Comparison of ENCODE assay signal across 17 cellular contexts in genomic region chr13:75452564-75452963, GRCh38. TPM values are rescaled to one million over a fixed set of nuclear protein-coding genes. Genes with fewer than 3 reads are reported as not detected.
DNase-seq lines count a peak whose midpoint lies in the region; ATAC-seq and TF ChIP-seq lines count a peak whose summit lies in the region.
"Had no signal": no experiment of that assay in that cellular context is flagged by ENCODE, and none has a peak within 500 bp of the region (broad histone marks: within the 10 kb centered on the region; RNA-seq: fewer than 3 reads in every experiment).

No MANE protein-coding gene starts in this region.

- H3K36me3 ChIP-seq in ACC112 (ENCODE audit: insufficient read depth, low read length): no peaks in the 10 kb centered on the region
- no peaks in the 10 kb centered on the region for H3K36me3 ChIP-seq in lower lobe of right lung

- ATAC-seq in lower lobe of right lung (peak in 1 of 2 donors; percentile 59), GM21576 (IDR thresholded peaks at IDR 0.05; ENCODE audit: unreplicated experiment) (no peak), GM19397 (IDR thresholded peaks at IDR 0.05; ENCODE audit: unreplicated experiment) (no peak)
- ATAC-seq: activated T-cell treated with anti-CD3 and anti-CD28 coated beads, Interleukin-2, amount 50 U/mL, for 72 hours; Panc1; T-helper 17 cell had no signal

- no peak overlapping the region for H3K27ac ChIP-seq in ACC112 (ENCODE audit: low read depth, low read length)
- no peak overlapping the region for H3K27ac ChIP-seq in RWPE1
- peak overlapping the region; percentile 4 for H3K27ac ChIP-seq in lower lobe of right lung
- H3K27ac ChIP-seq: testis had no signal

- no peaks in the 10 kb centered on the region for H3K79me2 ChIP-seq in ACC112 (ENCODE audit: control insufficient read depth, insufficient read depth, low read length, unreplicated experiment)

- no peaks in the 10 kb centered on the region for H3K9me3 ChIP-seq in lower lobe of right lung
- H3K9me3 ChIP-seq: testis had no signal

- H3K4me1 ChIP-seq in ACC112 (ENCODE audit: control insufficient read depth, insufficient read depth, low read length, unreplicated experiment): peaks cover 3% of the 10 kb centered on the region
- no peaks in the 10 kb centered on the region for H3K4me1 ChIP-seq in lower lobe of right lung
- H3K4me1 ChIP-seq: testis had no signal

- H2AFZ ChIP-seq in ACC112 (ENCODE audit: low read length, unreplicated experiment): peak overlapping the region; percentile 15

- POLR2A ChIA-PET in RWPE1 (lab: Yijun Ruan, JAX; ENCODE audit: low non-redundant PET): no interaction called here

- intact Hi-C loops in lower lobe of right lung (cut with DNase I): no loop called here

- TF ChIP-seq CTCF in RWPE1 (conservative IDR thresholded peaks at IDR 0.05; ENCODE audit: low read depth): no peak
- TF ChIP-seq CTCF in lower lobe of right lung (IDR thresholded peaks at IDR 0.05): no peak

- H3K4me3 ChIP-seq in ACC112 (ENCODE audit: low read depth, low read length) (peak overlapping the region; percentile 56), lower lobe of right lung (no peak overlapping the region)
- H3K4me3 ChIP-seq: testis had no signal

- CTCF ChIA-PET in RWPE1 (lab: Yijun Ruan, JAX): interaction anchor here (0.6 kb wide), 1 partner anchor 81 kb away, joined by 3 read pairs; no protein-coding TSS in a partner anchor

- peak; percentile 39 for DNase-seq in RWPE1 (ENCODE audit: low spot score)
- DNase-seq in fibroblast of peridontal ligament (ENCODE audit: extremely low read depth): peak; percentile 18
- no peak for DNase-seq in lower lobe of right lung
- no peak for DNase-seq in NCI-H1930 (lab: John Stamatoyannopoulos, UW)
- DNase-seq in NCI-H446 (lab: John Stamatoyannopoulos, UW): no peak
- DNase-seq: activated CD4-positive, alpha-beta T cell treated with anti-CD3 and anti-CD28 coated beads, Interleukin-2, amount 50 U/mL, for 1 hour; activated T-cell treated with anti-CD3 and anti-CD28 coated beads, Interleukin-2, amount 50 U/mL, for 72 hours; anterior cingulate cortex; NCI-H1105; NCI-H524; stimulated activated CD4-positive, alpha-beta T cell treated with anti-CD3 and anti-CD28 coated beads, Interleukin-12 subunit alpha, Interleukin-12 subunit beta, amount 100 ng/mL, for 4 hours; T-helper 17 cell; testis had no signal

- H3K27me3 ChIP-seq in ACC112 (ENCODE audit: insufficient read depth, low read length) (no peaks in the 10 kb centered on the region), lower lobe of right lung (ENCODE audit: low read depth) (no peaks in the 10 kb centered on the region)
- H3K27me3 ChIP-seq: testis had no signal

RNA-seq across cellular contexts. Expression of gene TBC1D4, which starts 29.4 kb away (rescaled TPM):
- total RNA-seq in lower lobe of right lung: 30.4 TPM

Comparison
In these comparisons a context has a peak if more than half of its experiments do, and no peak if none do; other contexts are left out.
1. DNase-seq: peak in RWPE1 (single experiment) and fibroblast of peridontal ligament (single experiment); none in lower lobe of right lung (single experiment), NCI-H1930 (0 of 2) and NCI-H446 (0 of 2).